ENCODE assay signal across 1 cellular context in the genomic region with DNA sequence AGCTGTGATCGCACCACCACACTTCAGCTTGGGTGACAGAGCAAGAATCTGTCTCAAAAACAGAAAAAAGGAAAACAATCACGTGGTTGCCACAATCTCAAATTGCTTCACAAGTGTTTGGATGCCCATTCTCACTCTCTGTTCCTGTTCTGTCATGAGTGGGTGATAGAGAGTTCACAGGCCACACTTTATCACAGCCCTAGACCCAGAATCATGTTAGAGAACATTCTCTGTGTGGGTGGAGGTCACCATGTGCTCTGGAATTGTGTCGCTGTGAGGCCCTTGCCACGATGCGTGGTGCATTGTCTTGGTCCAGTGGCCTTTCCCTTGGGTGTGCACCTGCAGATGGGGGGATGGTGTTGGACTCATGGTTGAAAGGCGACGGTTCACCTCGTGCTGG.
TF ChIP-seq lines count a peak whose summit lies in the region.

No MANE protein-coding gene starts in this region.

TF ChIP-seq in IMR-90, 13 proteins besides CTCF, POLR2A, EP300 and RAD21:
- TF ChIP-seq, protein P1, sequence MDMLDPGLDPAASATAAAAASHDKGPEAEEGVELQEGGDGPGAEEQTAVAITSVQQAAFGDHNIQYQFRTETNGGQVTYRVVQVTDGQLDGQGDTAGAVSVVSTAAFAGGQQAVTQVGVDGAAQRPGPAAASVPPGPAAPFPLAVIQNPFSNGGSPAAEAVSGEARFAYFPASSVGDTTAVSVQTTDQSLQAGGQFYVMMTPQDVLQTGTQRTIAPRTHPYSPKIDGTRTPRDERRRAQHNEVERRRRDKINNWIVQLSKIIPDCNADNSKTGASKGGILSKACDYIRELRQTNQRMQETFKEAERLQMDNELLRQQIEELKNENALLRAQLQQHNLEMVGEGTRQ (IDR thresholded peaks at IDR 0.05; ENCODE audit: low read depth, low read length): no peak
- no peak for TF ChIP-seq CHD1 (IDR thresholded peaks at IDR 0.05; ENCODE audit: low read depth, low read length)
